In the genomic region with DNA sequence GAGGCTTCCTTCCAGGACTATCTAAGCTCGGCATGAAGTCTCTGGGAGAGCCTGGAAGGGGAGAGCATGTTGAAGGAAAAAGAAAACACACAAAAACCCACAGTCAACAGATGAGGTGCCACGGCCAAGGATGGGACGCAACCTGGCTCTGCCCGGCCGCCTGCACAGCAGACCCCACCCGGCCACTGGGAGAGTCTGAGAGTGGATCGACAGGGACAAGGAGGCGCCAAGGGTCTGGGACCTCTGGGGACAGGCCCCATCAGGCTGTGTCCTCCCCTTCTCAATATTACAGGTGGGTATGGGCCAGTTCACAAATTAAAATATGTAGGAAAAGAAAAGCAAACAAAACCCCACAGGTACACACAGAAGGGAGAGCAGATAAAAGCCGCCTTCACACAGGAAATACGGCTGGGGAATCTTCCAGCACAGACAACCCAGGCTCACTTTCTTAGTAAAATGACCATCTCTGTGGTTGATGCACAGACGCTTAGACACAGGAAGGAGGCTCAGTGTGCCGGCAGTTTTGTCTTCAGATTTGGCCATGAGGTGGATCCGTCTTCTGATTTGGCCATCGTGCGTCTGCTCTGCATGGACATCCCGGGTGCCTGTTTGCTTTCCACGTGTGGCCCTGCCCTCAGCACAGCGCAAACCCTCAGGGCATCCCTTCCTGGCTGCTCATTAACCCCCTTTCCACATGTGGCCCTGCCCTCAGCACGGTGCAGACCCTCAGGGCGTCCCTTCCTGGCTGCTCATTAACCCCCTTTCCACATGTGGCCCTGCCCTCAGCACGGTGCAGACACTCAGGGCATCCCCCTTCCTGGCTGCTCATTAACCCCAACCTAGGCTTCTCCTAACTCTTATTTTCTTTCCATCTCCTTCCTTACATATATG, we compare ENCODE assay signal across 11 cellular contexts.
DNase-seq lines count a peak whose midpoint lies in the region; ATAC-seq lines count a peak whose summit lies in the region.
"Had no signal": no experiment of that assay in that cellular context is flagged by ENCODE, and none has a peak within 500 bp of the region (broad histone marks: within the 10 kb centered on the region; RNA-seq: fewer than 3 reads in every experiment).

No MANE protein-coding gene starts in this region.

- in situ Hi-C loops in ACHN (cut with HindIII; ENCODE audit: low pct_ligation_motif_present, low pct_unique_long_range_greater_than_20kb, low sequenced_read_pairs), result no loop called here

- DNase-seq in islet precursor cell (peak; percentile 29), NCI-H146 (lab: John Stamatoyannopoulos, UW) (no peak), epidermal melanocyte (ENCODE audit: insufficient read length, low spot score) (no peak), ACHN (no peak)
- DNase-seq: amniotic stem cell, KG1, T1000 had no signal

- ATAC-seq in GM18867 (IDR thresholded peaks at IDR 0.05; ENCODE audit: unreplicated experiment) (peak; percentile 79), GM21447 (IDR thresholded peaks at IDR 0.05; ENCODE audit: unreplicated experiment) (peak; percentile 46), HG03175 (IDR thresholded peaks at IDR 0.05; ENCODE audit: unreplicated experiment) (peak; percentile 72), HG02938 (IDR thresholded peaks at IDR 0.05; ENCODE audit: unreplicated experiment) (no peak)
